In the genomic region with DNA sequence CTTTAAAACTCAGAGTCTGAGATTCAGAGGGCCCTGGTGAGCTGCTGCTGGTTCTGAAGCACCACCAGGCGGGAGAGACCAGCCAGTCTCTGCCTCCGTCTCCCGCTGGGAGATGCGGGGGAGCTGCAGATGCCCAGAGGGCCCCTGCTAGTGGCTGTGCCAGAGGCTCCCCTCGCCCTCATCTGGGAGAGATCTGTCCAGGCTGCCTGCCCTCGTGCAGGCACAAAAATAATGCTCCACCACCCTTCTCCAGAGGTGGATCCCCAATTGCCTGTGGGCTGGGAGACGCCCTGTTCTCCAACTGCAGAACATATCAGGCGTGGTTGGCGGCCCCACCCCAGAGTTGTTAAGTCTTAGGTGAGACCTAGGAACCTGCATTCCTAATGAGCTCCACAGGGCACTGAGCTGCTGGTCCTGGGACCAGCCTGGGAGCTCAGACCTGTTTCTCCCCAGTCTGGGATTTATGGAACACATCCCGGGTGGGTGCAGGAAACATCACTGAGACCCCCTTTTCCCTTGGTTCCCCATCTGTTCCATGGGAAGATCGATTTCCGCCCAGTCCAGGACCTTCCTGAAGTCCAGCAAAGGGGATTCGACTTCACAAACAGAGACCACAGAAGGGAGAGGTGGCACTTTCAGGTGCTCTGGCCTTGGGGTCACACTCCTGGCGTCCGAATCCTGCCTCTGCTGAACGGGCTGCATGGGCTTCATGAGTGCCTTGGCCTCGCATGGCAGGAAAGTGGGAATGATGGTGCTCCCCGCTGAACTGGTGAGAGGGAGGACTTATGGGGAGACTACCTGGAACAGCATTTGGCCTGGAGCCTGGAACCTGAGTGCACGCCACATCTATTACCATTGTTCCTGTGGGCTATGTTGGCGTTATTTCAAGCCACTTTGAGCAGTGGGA, we compare ENCODE assay signal across 27 cellular contexts.
"Had no signal": no experiment of that assay in that cellular context is flagged by ENCODE, and none has a peak within 500 bp of the region (broad histone marks: within the 10 kb centered on the region; RNA-seq: fewer than 3 reads in every experiment).

No MANE protein-coding gene starts in this region.

- DNase-seq: activated CD4-positive, alpha-beta memory T cell treated with anti-CD3 and anti-CD28 coated beads for 36 hours; activated CD4-positive, alpha-beta T cell treated with anti-CD3 and anti-CD28 coated beads, Interleukin-2, amount 10 ng/mL, durations not matched to agents 7 days and 5 days; activated CD4-positive, CD25-positive, alpha-beta regulatory T cell; activated CD8-positive, alpha-beta memory T cell treated with anti-CD3 and anti-CD28 coated beads for 24 hours; activated effector memory CD4-positive, alpha-beta T cell treated with anti-CD3 and anti-CD28 coated beads, Interleukin-2, amount 50 U/mL, for 16 hours; activated naive CD4-positive, alpha-beta T cell treated with Interleukin-2 at 50 U/mL for 16 hours; activated naive CD8-positive, alpha-beta T cell treated with anti-CD3 and anti-CD28 coated beads for 36 hours; activated T-cell treated with anti-CD3 and anti-CD28 coated beads, Interleukin-2, amount 50 U/mL, for 4 hours; adrenal gland; anterior cingulate cortex; MG63; MV-4-11; NCI-H1092 treated with DMSO at 0.1 percent for 48 hours; NCI-H1436; NCI-H1694 treated with DMSO at 0.1 percent for 48 hours; NCI-H2029 treated with DMSO at 0.1 percent for 48 hours; NCI-H345; NCI-H510A; NCI-H526 treated with DMSO at 0.1 percent for 48 hours; NCI-H82; Right ventricle myocardium superior; RPMI8226; SJCRH30; SK-N-SH; T-helper 1 cell had no signal

- H3K9me3 ChIP-seq: adrenal gland, MG63, SJCRH30, SK-N-SH had no signal

- H3K36me3 ChIP-seq: adrenal gland, MG63, SJCRH30 had no signal

- H3K4me2 ChIP-seq: SK-N-SH had no signal

- ATAC-seq: activated T-cell treated with anti-CD3 and anti-CD28 coated beads, Interleukin-2, amount 50 U/mL, for 4 hours; Panc1 had no signal

- H3K4me3 ChIP-seq: adrenal gland, MG63, SJCRH30 had no signal

- H3K27ac ChIP-seq: adrenal gland, SJCRH30, VCaP had no signal

- H3K9ac ChIP-seq: SK-N-SH had no signal

- H3K4me1 ChIP-seq: adrenal gland, SJCRH30 had no signal
